13 cellular contexts compared by ENCODE assay signal in genomic region chr6:56714273-56714672, GRCh38.
DNase-seq lines count a peak whose midpoint lies in the region; TF ChIP-seq lines count a peak whose summit lies in the region.
"Had no signal": no experiment of that assay in that cellular context is flagged by ENCODE, and none has a peak within 500 bp of the region (broad histone marks: within the 10 kb centered on the region; RNA-seq: fewer than 3 reads in every experiment).

No MANE protein-coding gene starts in this region.

- no peaks in the 10 kb centered on the region for H3K79me1 ChIP-seq in trophoblast cell (ENCODE audit: low read length)

- H3K9me3 Mint-ChIP-seq in CD14-positive monocyte = peaks cover 0 to 6% (median 2%) of the 10 kb centered on the region in 7 donors
- H3K9me3 Mint-ChIP-seq: activated T-cell treated with anti-CD3 and anti-CD28 coated beads, Interleukin-2, amount 50 U/mL, for 72 hours had no signal

- H3K23ac ChIP-seq in trophoblast cell (ENCODE audit: low read length) = no peak overlapping the region

- no peak overlapping the region for H4K12ac ChIP-seq in trophoblast cell (ENCODE audit: low read depth, low read length)

- H3K36me3 Mint-ChIP-seq in CD14-positive monocyte = no peaks in the 10 kb centered on the region
- H3K36me3 Mint-ChIP-seq: CD4-positive, CD25-positive, alpha-beta regulatory T cell; memory B cell had no signal

- H3K14ac ChIP-seq in trophoblast cell (ENCODE audit: low read length) = no peak overlapping the region

- TF ChIP-seq CTCF in GM12873 (IDR thresholded peaks at IDR 0.05; ENCODE audit: insufficient read depth, low read depth, low read length, missing control alignments) = peak; percentile 17
- no peak for TF ChIP-seq CTCF in lower leg skin (IDR thresholded peaks at IDR 0.05)
- TF ChIP-seq CTCF in CD14-positive monocyte (IDR thresholded peaks at IDR 0.05) = no peak

- no peak overlapping the region for H3K4me2 ChIP-seq in trophoblast cell (ENCODE audit: low read length)

- peak; percentile 66 for DNase-seq in M059J (ENCODE audit: low read depth)
- no peak for DNase-seq in epithelial cell of prostate (ENCODE audit: low read depth, low spot score)
- peak; percentile 3 to 56 for DNase-seq in trophoblast cell
- DNase-seq in NCI-H526 treated with DMSO at 0.1 percent for 48 hours (lab: John Stamatoyannopoulos, UW) = no peak
- DNase-seq in lower leg skin (ENCODE audit: low spot score in 2 of 2) = no peak
- DNase-seq in CD14-positive monocyte (ENCODE audit: low spot score) = no peak
- no peak for DNase-seq in GM19238 (ENCODE audit: insufficient read length, low spot score)
- DNase-seq: activated T-cell treated with anti-CD3 and anti-CD28 coated beads, Interleukin-2, amount 50 U/mL, for 72 hours; CD4-positive, CD25-positive, alpha-beta regulatory T cell; NCI-H2107 had no signal

- H2AFZ ChIP-seq in trophoblast cell (ENCODE audit: insufficient read depth, low read length, poor library complexity) = no peak overlapping the region

- no peak for TF ChIP-seq POLR2A in lower leg skin (IDR thresholded peaks at IDR 0.05)

- H3K36me3 ChIP-seq in trophoblast cell (ENCODE audit: control insufficient read depth in 1 of 2, insufficient read depth in 2 of 2, low read length in 2 of 2) = no peaks in the 10 kb centered on the region

- H3K4me1 ChIP-seq in trophoblast cell (ENCODE audit: control insufficient read depth in 1 of 2, insufficient read depth in 2 of 2, low read length in 2 of 2) = peaks cover 9 to 11% of the 10 kb centered on the region in 2 experiments

- no peak overlapping the region for H3K18ac ChIP-seq in trophoblast cell (ENCODE audit: low read length)

- no peaks in the 10 kb centered on the region for H3K27me3 ChIP-seq in trophoblast cell (ENCODE audit: insufficient read depth, low read length)

- H3K79me2 ChIP-seq in trophoblast cell (ENCODE audit: control insufficient read depth, insufficient read depth, low read length, poor library complexity) = no peaks in the 10 kb centered on the region

- no peak overlapping the region for H2BK12ac ChIP-seq in trophoblast cell (ENCODE audit: low read length)

- no peak overlapping the region for H3K9ac ChIP-seq in trophoblast cell (ENCODE audit: low read length)

- no peaks in the 10 kb centered on the region for H3K9me3 ChIP-seq in trophoblast cell (ENCODE audit: insufficient read depth, low read depth, low read length)

- no peak overlapping the region for H4K91ac ChIP-seq in trophoblast cell (ENCODE audit: low read depth, low read length)

- H2AK5ac ChIP-seq in trophoblast cell (ENCODE audit: low read length) = no peak overlapping the region

- no peak overlapping the region for H3K4me3 Mint-ChIP-seq in CD14-positive monocyte
- H3K4me3 Mint-ChIP-seq: activated T-cell treated with anti-CD3 and anti-CD28 coated beads, Interleukin-2, amount 50 U/mL, for 72 hours; CD4-positive, CD25-positive, alpha-beta regulatory T cell; memory B cell had no signal

- no peak overlapping the region for H2BK120ac ChIP-seq in trophoblast cell (ENCODE audit: insufficient read depth, low read length, poor library complexity)

- no peaks in the 10 kb centered on the region for H3K27me3 Mint-ChIP-seq in CD14-positive monocyte (ENCODE audit: low read depth in 3 of 3)
- H3K27me3 Mint-ChIP-seq: CD4-positive, CD25-positive, alpha-beta regulatory T cell had no signal

- peaks cover 7% of the 10 kb centered on the region for H3K4me1 Mint-ChIP-seq in CD14-positive monocyte
- H3K4me1 Mint-ChIP-seq: CD4-positive, CD25-positive, alpha-beta regulatory T cell; memory B cell had no signal

- H4K8ac ChIP-seq in trophoblast cell (ENCODE audit: low read depth, low read length) = no peak overlapping the region

- intact Hi-C loops in lower leg skin (cut with DNase I; ENCODE audit: low total_unique reads) = no loop called here
- intact Hi-C loops in CD14-positive monocyte (cut with micrococcal nuclease) = no loop called here

- H3K4me3 ChIP-seq in trophoblast cell (ENCODE audit: low read depth, low read length) = no peak overlapping the region
- no peak overlapping the region for H3K4me3 ChIP-seq in lower leg skin (ENCODE audit: low read depth, poor library complexity, severe bottlenecking)

- no CpG with 5 or more reads among the region's 1 CpG for WGBS in trophoblast cell (ENCODE audit: extremely low coverage, insufficient coverage, insufficient read length)
- WGBS in lower leg skin, 2 donors = 63 to 66% methylated on average over 1 of the region's 1 CpG

- H3K27ac Mint-ChIP-seq in CD14-positive monocyte = no peak overlapping the region
- H3K27ac Mint-ChIP-seq: activated T-cell treated with anti-CD3 and anti-CD28 coated beads, Interleukin-2, amount 50 U/mL, for 72 hours; memory B cell had no signal

- no peak overlapping the region for H3K4ac ChIP-seq in trophoblast cell (ENCODE audit: low read depth, low read length)

- H2BK5ac ChIP-seq in trophoblast cell (ENCODE audit: low read depth, low read length, poor library complexity) = no peak overlapping the region

- H3K27ac ChIP-seq in epithelial cell of prostate (peak overlapping the region; percentile 55), trophoblast cell (ENCODE audit: low read depth, low read length) (peak overlapping the region; percentile 32)
- H3K27ac ChIP-seq: VCaP had no signal

Comparison
In these comparisons a context has a peak if more than half of its experiments do, and no peak if none do; other contexts are left out.
1. DNase-seq: peak in M059J (single experiment) and trophoblast cell (2 of 2); none in epithelial cell of prostate (single experiment), NCI-H526 treated with DMSO at 0.1 percent for 48 hours (single experiment), lower leg skin (0 of 2), CD14-positive monocyte (single experiment) and GM19238 (single experiment).